1 cellular context compared by ENCODE assay signal in the genomic region with DNA sequence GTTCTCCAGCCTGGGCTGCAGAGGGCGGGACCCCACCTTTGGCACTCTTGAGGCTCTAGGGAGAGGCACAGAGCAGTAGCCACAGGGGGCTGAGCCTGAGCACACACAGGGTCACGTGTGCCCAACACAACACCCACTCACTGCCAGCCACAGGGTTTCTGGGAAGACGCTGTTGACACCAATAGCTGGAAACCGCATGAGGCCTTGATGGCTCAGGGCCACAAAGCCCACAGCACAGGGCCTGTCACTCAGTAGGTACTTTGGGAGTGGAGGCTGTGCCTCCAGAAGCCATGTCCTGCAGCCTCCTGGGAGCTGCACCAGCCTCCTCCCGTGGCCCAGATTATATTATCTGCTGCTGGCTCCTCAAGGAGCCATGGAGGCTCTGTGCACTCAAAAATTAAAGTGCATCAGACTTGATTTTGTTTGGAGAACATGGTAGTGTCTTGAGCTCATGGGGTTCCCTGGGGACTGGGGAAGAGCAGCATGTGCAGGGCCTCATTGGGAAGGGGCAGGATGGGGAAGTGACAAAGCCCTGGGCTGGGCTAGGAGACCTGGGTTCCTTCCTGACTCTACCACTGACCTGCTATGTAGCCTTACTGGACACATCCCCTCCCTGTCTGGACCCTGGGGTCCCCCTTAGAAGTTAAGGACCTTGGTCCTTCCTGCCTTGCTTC.
TF ChIP-seq lines count a peak whose summit lies in the region.

No MANE protein-coding gene starts in this region.

TF ChIP-seq in GM12878, 131 proteins besides CTCF, POLR2A, EP300 and RAD21:
- TF ChIP-seq, protein P1, sequence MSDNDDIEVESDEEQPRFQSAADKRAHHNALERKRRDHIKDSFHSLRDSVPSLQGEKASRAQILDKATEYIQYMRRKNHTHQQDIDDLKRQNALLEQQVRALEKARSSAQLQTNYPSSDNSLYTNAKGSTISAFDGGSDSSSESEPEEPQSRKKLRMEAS (IDR thresholded peaks at IDR 0.05; ENCODE audit: low read depth, low read length) = peak; percentile 40; the same call in 1 of the 2 replicates
- TF ChIP-seq RAD51 (IDR thresholded peaks at IDR 0.05) (peak; percentile 88), IKZF1 (conservative IDR thresholded peaks at IDR 0.05) (peak; percentile 72), EED (IDR thresholded peaks at IDR 0.05; ENCODE audit: low read depth) (peak; percentile 33), EGR1 (IDR thresholded peaks at IDR 0.05; ENCODE audit: borderline replicate concordance in 1 of 2, low read depth in 2 of 2, low read length in 2 of 2) (peak in 1 of 2 experiments; percentile 81; a peak in 1 of 3 replicates), BHLHE40 (IDR thresholded peaks at IDR 0.05; ENCODE audit: borderline replicate concordance in 1 of 2, low read depth in 2 of 2, low read length in 1 of 2) (peak; percentile 84 to 91), DPF2 (IDR thresholded peaks at IDR 0.05) (peak; percentile 81), IKZF2 (IDR thresholded peaks at IDR 0.05) (peak; percentile 75; a peak in 3 of 4 replicates), ATF7 (IDR thresholded peaks at IDR 0.05; ENCODE audit: low read depth) (peak; percentile 40), SP1 (IDR thresholded peaks at IDR 0.05; ENCODE audit: low read depth, low read length) (no peak), MEF2B (IDR thresholded peaks at IDR 0.05; ENCODE audit: partially characterized antibody, poor library complexity, severe bottlenecking) (peak; percentile 38), NRF1 (conservative IDR thresholded peaks at IDR 0.05; ENCODE audit: low read depth, low read length) (no peak), RUNX3 (IDR thresholded peaks at IDR 0.05; ENCODE audit: low read length) (peak; percentile 89), MTA2 (IDR thresholded peaks at IDR 0.05; ENCODE audit: low read depth) (peak; percentile 33; the same call in 1 of the 2 replicates), HDGF (IDR thresholded peaks at IDR 0.05) (no peak), ESRRA (IDR thresholded peaks at IDR 0.05; ENCODE audit: low read length) (no peak)
- TF ChIP-seq, protein P2, sequence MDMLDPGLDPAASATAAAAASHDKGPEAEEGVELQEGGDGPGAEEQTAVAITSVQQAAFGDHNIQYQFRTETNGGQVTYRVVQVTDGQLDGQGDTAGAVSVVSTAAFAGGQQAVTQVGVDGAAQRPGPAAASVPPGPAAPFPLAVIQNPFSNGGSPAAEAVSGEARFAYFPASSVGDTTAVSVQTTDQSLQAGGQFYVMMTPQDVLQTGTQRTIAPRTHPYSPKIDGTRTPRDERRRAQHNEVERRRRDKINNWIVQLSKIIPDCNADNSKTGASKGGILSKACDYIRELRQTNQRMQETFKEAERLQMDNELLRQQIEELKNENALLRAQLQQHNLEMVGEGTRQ (IDR thresholded peaks at IDR 0.05; ENCODE audit: borderline replicate concordance, low read depth, low read length) = peak; percentile 79
- TF ChIP-seq, protein P3, sequence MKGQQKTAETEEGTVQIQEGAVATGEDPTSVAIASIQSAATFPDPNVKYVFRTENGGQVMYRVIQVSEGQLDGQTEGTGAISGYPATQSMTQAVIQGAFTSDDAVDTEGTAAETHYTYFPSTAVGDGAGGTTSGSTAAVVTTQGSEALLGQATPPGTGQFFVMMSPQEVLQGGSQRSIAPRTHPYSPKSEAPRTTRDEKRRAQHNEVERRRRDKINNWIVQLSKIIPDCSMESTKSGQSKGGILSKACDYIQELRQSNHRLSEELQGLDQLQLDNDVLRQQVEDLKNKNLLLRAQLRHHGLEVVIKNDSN (IDR thresholded peaks at IDR 0.05; ENCODE audit: borderline replicate concordance, extremely low read length, insufficient read depth, low read depth, low read length) = peak; percentile 90
- TF ChIP-seq, protein P4, sequence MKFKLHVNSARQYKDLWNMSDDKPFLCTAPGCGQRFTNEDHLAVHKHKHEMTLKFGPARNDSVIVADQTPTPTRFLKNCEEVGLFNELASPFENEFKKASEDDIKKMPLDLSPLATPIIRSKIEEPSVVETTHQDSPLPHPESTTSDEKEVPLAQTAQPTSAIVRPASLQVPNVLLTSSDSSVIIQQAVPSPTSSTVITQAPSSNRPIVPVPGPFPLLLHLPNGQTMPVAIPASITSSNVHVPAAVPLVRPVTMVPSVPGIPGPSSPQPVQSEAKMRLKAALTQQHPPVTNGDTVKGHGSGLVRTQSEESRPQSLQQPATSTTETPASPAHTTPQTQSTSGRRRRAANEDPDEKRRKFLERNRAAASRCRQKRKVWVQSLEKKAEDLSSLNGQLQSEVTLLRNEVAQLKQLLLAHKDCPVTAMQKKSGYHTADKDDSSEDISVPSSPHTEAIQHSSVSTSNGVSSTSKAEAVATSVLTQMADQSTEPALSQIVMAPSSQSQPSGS (IDR thresholded peaks at IDR 0.05; ENCODE audit: low read length) = no peak
- TF ChIP-seq, protein P5, sequence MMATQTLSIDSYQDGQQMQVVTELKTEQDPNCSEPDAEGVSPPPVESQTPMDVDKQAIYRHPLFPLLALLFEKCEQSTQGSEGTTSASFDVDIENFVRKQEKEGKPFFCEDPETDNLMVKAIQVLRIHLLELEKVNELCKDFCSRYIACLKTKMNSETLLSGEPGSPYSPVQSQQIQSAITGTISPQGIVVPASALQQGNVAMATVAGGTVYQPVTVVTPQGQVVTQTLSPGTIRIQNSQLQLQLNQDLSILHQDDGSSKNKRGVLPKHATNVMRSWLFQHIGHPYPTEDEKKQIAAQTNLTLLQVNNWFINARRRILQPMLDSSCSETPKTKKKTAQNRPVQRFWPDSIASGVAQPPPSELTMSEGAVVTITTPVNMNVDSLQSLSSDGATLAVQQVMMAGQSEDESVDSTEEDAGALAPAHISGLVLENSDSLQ (IDR thresholded peaks at IDR 0.05) = peak; percentile 94
- TF ChIP-seq, protein P6, sequence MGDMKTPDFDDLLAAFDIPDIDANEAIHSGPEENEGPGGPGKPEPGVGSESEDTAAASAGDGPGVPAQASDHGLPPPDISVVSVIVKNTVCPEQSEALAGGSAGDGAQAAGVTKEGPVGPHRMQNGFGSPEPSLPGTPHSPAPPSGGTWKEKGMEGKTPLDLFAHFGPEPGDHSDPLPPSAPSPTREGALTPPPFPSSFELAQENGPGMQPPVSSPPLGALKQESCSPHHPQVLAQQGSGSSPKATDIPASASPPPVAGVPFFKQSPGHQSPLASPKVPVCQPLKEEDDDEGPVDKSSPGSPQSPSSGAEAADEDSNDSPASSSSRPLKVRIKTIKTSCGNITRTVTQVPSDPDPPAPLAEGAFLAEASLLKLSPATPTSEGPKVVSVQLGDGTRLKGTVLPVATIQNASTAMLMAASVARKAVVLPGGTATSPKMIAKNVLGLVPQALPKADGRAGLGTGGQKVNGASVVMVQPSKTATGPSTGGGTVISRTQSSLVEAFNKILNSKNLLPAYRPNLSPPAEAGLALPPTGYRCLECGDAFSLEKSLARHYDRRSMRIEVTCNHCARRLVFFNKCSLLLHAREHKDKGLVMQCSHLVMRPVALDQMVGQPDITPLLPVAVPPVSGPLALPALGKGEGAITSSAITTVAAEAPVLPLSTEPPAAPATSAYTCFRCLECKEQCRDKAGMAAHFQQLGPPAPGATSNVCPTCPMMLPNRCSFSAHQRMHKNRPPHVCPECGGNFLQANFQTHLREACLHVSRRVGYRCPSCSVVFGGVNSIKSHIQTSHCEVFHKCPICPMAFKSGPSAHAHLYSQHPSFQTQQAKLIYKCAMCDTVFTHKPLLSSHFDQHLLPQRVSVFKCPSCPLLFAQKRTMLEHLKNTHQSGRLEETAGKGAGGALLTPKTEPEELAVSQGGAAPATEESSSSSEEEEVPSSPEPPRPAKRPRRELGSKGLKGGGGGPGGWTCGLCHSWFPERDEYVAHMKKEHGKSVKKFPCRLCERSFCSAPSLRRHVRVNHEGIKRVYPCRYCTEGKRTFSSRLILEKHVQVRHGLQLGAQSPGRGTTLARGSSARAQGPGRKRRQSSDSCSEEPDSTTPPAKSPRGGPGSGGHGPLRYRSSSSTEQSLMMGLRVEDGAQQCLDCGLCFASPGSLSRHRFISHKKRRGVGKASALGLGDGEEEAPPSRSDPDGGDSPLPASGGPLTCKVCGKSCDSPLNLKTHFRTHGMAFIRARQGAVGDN (IDR thresholded peaks at IDR 0.05) = peak; percentile 54; the same call in 1 of the 2 replicates
- TF ChIP-seq, protein P7, sequence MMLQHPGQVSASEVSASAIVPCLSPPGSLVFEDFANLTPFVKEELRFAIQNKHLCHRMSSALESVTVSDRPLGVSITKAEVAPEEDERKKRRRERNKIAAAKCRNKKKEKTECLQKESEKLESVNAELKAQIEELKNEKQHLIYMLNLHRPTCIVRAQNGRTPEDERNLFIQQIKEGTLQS (IDR thresholded peaks at IDR 0.05; ENCODE audit: borderline replicate concordance, extremely low read depth, low read depth, low read length) = peak; percentile 47; the same call in 1 of the 2 replicates
- TF ChIP-seq, protein P8, sequence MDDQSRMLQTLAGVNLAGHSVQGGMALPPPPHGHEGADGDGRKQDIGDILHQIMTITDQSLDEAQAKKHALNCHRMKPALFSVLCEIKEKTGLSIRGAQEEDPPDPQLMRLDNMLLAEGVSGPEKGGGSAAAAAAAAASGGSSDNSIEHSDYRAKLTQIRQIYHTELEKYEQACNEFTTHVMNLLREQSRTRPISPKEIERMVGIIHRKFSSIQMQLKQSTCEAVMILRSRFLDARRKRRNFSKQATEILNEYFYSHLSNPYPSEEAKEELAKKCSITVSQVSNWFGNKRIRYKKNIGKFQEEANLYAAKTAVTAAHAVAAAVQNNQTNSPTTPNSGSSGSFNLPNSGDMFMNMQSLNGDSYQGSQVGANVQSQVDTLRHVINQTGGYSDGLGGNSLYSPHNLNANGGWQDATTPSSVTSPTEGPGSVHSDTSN (IDR thresholded peaks at IDR 0.05; ENCODE audit: insufficient replicate concordance, low read depth, low read length) = peak; percentile 76
